In genomic region chr4:144507309-144508101, GRCh38 we compare ENCODE assay signal across 16 cellular contexts.
"Had no signal": no experiment of that assay in that cellular context is flagged by ENCODE, and none has a peak within 500 bp of the region (broad histone marks: within the 10 kb centered on the region; RNA-seq: fewer than 3 reads in every experiment).

No MANE protein-coding gene starts in this region.

- H3K36me3 Mint-ChIP-seq: activated naive CD4-positive, alpha-beta T cell treated with anti-CD3 and anti-CD28 coated beads, Interleukin-2, amount 50 U/mL, for 24 hours; stimulated activated memory B cell treated with anti-CD40 and anti-IgM and Interleukin-4, amounts not matched to agents 10 μg/mL and 1 μg/mL and 100 μg/mL, for 72 hours had no signal

- H3K4me1 ChIP-seq: prostate gland, spleen, tibial artery had no signal

- H3K9me3 ChIP-seq: prostate gland, spleen, tibial artery had no signal

- H3K27me3 ChIP-seq: cardiac muscle cell, spleen, tibial artery had no signal

- H3K27me3 Mint-ChIP-seq: stimulated activated memory B cell treated with anti-CD40 and anti-IgM and Interleukin-4, amounts not matched to agents 10 μg/mL and 1 μg/mL and 100 μg/mL, for 72 hours had no signal

- H3K4me1 Mint-ChIP-seq: activated naive CD4-positive, alpha-beta T cell treated with anti-CD3 and anti-CD28 coated beads, Interleukin-2, amount 50 U/mL, for 24 hours; stimulated activated memory B cell treated with anti-CD40 and anti-IgM and Interleukin-4, amounts not matched to agents 10 μg/mL and 1 μg/mL and 100 μg/mL, for 72 hours had no signal

- DNase-seq: activated effector memory CD4-positive, alpha-beta T cell treated with Interleukin-2 at 50 U/mL for 16 hours; activated T-cell treated with anti-CD3 and anti-CD28 coated beads, Interleukin-2, amount 50 U/mL, for 1 hour; amniotic stem cell; glutamatergic neuron; occipital lobe; spleen; stimulated activated CD4-positive, alpha-beta T cell treated with anti-CD3 and anti-CD28 coated beads, Interleukin-1b, Interleukin-23, amount 100 ng/mL, for 48 hours; tibial artery had no signal

- H3K27ac Mint-ChIP-seq: activated naive CD4-positive, alpha-beta T cell treated with anti-CD3 and anti-CD28 coated beads, Interleukin-2, amount 50 U/mL, for 24 hours; nephron; stimulated activated memory B cell treated with anti-CD40 and anti-IgM and Interleukin-4, amounts not matched to agents 10 μg/mL and 1 μg/mL and 100 μg/mL, for 72 hours had no signal

- H3K36me3 ChIP-seq: cardiac muscle cell, prostate gland, spleen, tibial artery had no signal

- H3K4me3 ChIP-seq: cardiac muscle cell, prostate gland, spleen, tibial artery had no signal

- H3K9me3 Mint-ChIP-seq: nephron; stimulated activated memory B cell treated with anti-CD40 and anti-IgM and Interleukin-4, amounts not matched to agents 10 μg/mL and 1 μg/mL and 100 μg/mL, for 72 hours had no signal

- H3K4me3 Mint-ChIP-seq: activated naive CD4-positive, alpha-beta T cell treated with anti-CD3 and anti-CD28 coated beads, Interleukin-2, amount 50 U/mL, for 24 hours; nephron; stimulated activated memory B cell treated with anti-CD40 and anti-IgM and Interleukin-4, amounts not matched to agents 10 μg/mL and 1 μg/mL and 100 μg/mL, for 72 hours had no signal

- FAIRE-seq: colon, endothelial cell of umbilical vein, islet of Langerhans had no signal

- H3K27ac ChIP-seq: cardiac muscle cell, prostate gland, spleen, tibial artery had no signal
